9 cellular contexts compared by ENCODE assay signal in genomic region chr5:77104813-77105212, GRCh38.
"Had no signal": no experiment of that assay in that cellular context is flagged by ENCODE, and none has a peak within 500 bp of the region (broad histone marks: within the 10 kb centered on the region; RNA-seq: fewer than 3 reads in every experiment).

No MANE protein-coding gene starts in this region.

- H3K27ac ChIP-seq: GM23248 had no signal

- H3K4me1 Mint-ChIP-seq: GM23338, H9 had no signal

- H3K4me1 ChIP-seq: HAP-1 had no signal

- ATAC-seq: GM23338, HCT116 had no signal

- H3K9me3 ChIP-seq: HAP-1 had no signal

- DNase-seq: GM23248, GOT3, H7, H9, HCEC 1CT, HFFc6 had no signal

- H3K4me3 Mint-ChIP-seq: GM23338, H9, HFFc6 had no signal

- H3K4me3 ChIP-seq: GM23248, GM23338, HAP-1 had no signal

- H3K27ac Mint-ChIP-seq: GM23338, H9, HFFc6 had no signal

- H3K9me3 Mint-ChIP-seq: HFFc6 had no signal
